In genomic region chr3:46986055-46986730, GRCh38 we compare ENCODE assay signal across 1 cellular context.
TF ChIP-seq lines count a peak whose summit lies in the region.

No MANE protein-coding gene starts in this region.

TF ChIP-seq in IMR-90, 13 proteins besides CTCF, POLR2A, EP300 and RAD21 (continued from another document):
- TF ChIP-seq USF2 (IDR thresholded peaks at IDR 0.05; ENCODE audit: low read depth, low read length) = no peak
- no peak for TF ChIP-seq MXI1 (IDR thresholded peaks at IDR 0.05; ENCODE audit: borderline replicate concordance, low read depth, low read length)
- no peak for TF ChIP-seq RFX5 (IDR thresholded peaks at IDR 0.05; ENCODE audit: low read depth, low read length)
- TF ChIP-seq CHD1 (IDR thresholded peaks at IDR 0.05; ENCODE audit: low read depth, low read length) = no peak
- TF ChIP-seq FOS (IDR thresholded peaks at IDR 0.05; ENCODE audit: low read depth, low read length) = no peak
- TF ChIP-seq NFE2L2 (IDR thresholded peaks at IDR 0.05; ENCODE audit: low read depth, low read length) = no peak
- no peak for TF ChIP-seq RCOR1 (IDR thresholded peaks at IDR 0.05; ENCODE audit: insufficient replicate concordance, low read length)
- TF ChIP-seq BHLHE40 (IDR thresholded peaks at IDR 0.05; ENCODE audit: low read depth, low read length) = no peak
- no peak for TF ChIP-seq SMC3 (IDR thresholded peaks at IDR 0.05; ENCODE audit: low read depth, low read length)
